ENCODE assay signal across 9 cellular contexts in the genomic region with DNA sequence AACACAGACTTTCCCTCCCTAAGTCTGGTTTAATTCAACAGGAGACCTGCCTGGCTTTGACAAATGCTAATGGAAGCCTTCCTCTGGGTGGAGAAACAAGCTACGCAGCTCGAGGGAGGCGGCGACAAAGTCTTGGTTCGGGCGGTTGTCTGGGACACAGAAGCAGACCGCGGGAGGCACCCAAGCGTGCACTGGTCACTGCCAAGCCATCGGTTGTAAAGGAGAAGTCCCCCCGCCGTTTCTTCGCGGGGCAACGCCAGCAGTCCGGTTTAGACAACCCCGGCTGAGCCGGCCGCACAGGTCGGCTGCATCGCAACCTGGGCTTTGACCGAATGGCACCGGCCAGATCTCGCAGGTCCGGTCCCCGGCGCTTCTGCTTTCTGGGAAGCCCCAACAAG. TPM values are rescaled to one million over a fixed set of nuclear protein-coding genes. Genes with fewer than 3 reads are reported as not detected.
DNase-seq lines count a peak whose midpoint lies in the region; ATAC-seq and TF ChIP-seq lines count a peak whose summit lies in the region.
"Had no signal": no experiment of that assay in that cellular context is flagged by ENCODE, and none has a peak within 500 bp of the region (broad histone marks: within the 10 kb centered on the region; RNA-seq: fewer than 3 reads in every experiment).

No MANE protein-coding gene starts in this region.

- H3K9me2 ChIP-seq in Karpas-422 (replicated peaks; ENCODE audit: insufficient read depth, low read length), result no peaks in the 10 kb centered on the region

- H3K4me3 Mint-ChIP-seq in activated T-helper 2 cell treated with anti-CD3 and anti-CD28 coated beads, Interferon-gamma antibody, Interleukin-2, Interleukin-4, amounts not matched to agents 10 μg/mL and 5 μg/mL and 100 μg/mL, durations not matched to agents 14 hours and 24 hours and 36 hours (ENCODE audit: low read depth), result peak overlapping the region; percentile 85
- peak overlapping the region; percentile 92 for H3K4me3 Mint-ChIP-seq in neural progenitor cell

- H3K9ac ChIP-seq in Karpas-422 (ENCODE audit: low read length) (peak overlapping the region; percentile 97), neural progenitor cell (peak overlapping the region; percentile 96)

- peaks cover 44% of the 10 kb centered on the region for H3K4me1 Mint-ChIP-seq in activated T-helper 2 cell treated with anti-CD3 and anti-CD28 coated beads, Interferon-gamma antibody, Interleukin-2, Interleukin-4, amounts not matched to agents 10 μg/mL and 5 μg/mL and 100 μg/mL, durations not matched to agents 14 hours and 24 hours and 36 hours (ENCODE audit: low read depth)
- peaks cover 40% of the 10 kb centered on the region for H3K4me1 Mint-ChIP-seq in neural progenitor cell

- ATAC-seq in GM21723 (IDR thresholded peaks at IDR 0.05; ENCODE audit: unreplicated experiment) (peak; percentile 23), gastroesophageal sphincter (no peak), aorta (ENCODE audit: low FRiP score) (peak; percentile 22)

- H3K27ac Mint-ChIP-seq in activated T-helper 2 cell treated with anti-CD3 and anti-CD28 coated beads, Interferon-gamma antibody, Interleukin-2, Interleukin-4, amounts not matched to agents 10 μg/mL and 5 μg/mL and 100 μg/mL, durations not matched to agents 14 hours and 24 hours and 36 hours, result peak overlapping the region; percentile 68
- no peak overlapping the region for H3K27ac Mint-ChIP-seq in neural progenitor cell

- H2AFZ ChIP-seq in Karpas-422 (ENCODE audit: low read length) (no peak overlapping the region), neural progenitor cell (replicated peaks) (peak overlapping the region; percentile 68)

- TF ChIP-seq POLR2A in gastroesophageal sphincter (IDR thresholded peaks at IDR 0.05), result peak in 1 of 2 donors; percentile 12

- peaks cover 53% of the 10 kb centered on the region for H3K36me3 Mint-ChIP-seq in activated T-helper 2 cell treated with anti-CD3 and anti-CD28 coated beads, Interferon-gamma antibody, Interleukin-2, Interleukin-4, amounts not matched to agents 10 μg/mL and 5 μg/mL and 100 μg/mL, durations not matched to agents 14 hours and 24 hours and 36 hours (ENCODE audit: low read depth)
- H3K36me3 Mint-ChIP-seq in neural progenitor cell, result peaks cover 8% of the 10 kb centered on the region

- TF ChIP-seq CTCF in gastroesophageal sphincter (IDR thresholded peaks at IDR 0.05) (no peak), neural progenitor cell (IDR thresholded peaks at IDR 0.05) (no peak)

- no peak for TF ChIP-seq EP300 in gastroesophageal sphincter (IDR thresholded peaks at IDR 0.05)

- DNase-seq in GM03348 (ENCODE audit: low spot score) (peak; percentile 64), Karpas-422 (peak; percentile 64), neural progenitor cell (ENCODE audit: low spot score) (peak; percentile 72), aorta (peak; percentile 73 to 87), NCI-H1105 treated with DMSO at 0.1 percent for 48 hours (lab: John Stamatoyannopoulos, UW) (no peak)
- DNase-seq in activated T-helper 2 cell treated with anti-CD3 and anti-CD28 coated beads, Interferon-gamma antibody, Interleukin-2, Interleukin-4, amounts not matched to agents 10 μg/mL and 5 μg/mL and 100 μg/mL, durations not matched to agents 14 hours and 24 hours and 36 hours (ENCODE audit: low spot score), result peak; percentile 29

- peaks cover 33% of the 10 kb centered on the region for H3K4me1 ChIP-seq in Karpas-422 (ENCODE audit: low read length)
- peaks cover 5 to 58% (median 30%) of the 10 kb centered on the region in 3 donors for H3K4me1 ChIP-seq in gastroesophageal sphincter
- H3K4me1 ChIP-seq in neural progenitor cell, result peaks cover 27% of the 10 kb centered on the region
- no peaks in the 10 kb centered on the region for H3K4me1 ChIP-seq in aorta (ENCODE audit: control insufficient read depth in 1 of 2, insufficient read depth in 2 of 2, low read length in 2 of 2)

- H3K27me3 ChIP-seq in Karpas-422 (ENCODE audit: low read length) (no peaks in the 10 kb centered on the region), gastroesophageal sphincter (no peaks in the 10 kb centered on the region), neural progenitor cell (no peaks in the 10 kb centered on the region), aorta (ENCODE audit: control insufficient read depth in 1 of 2, insufficient read depth in 2 of 2, low read length in 1 of 2) (no peaks in the 10 kb centered on the region)

- intact Hi-C loops in activated T-helper 2 cell treated with anti-CD3 and anti-CD28 coated beads, Interferon-gamma antibody, Interleukin-2, Interleukin-4, amounts not matched to agents 10 μg/mL and 5 μg/mL and 100 μg/mL, durations not matched to agents 14 hours and 24 hours and 36 hours (cut with micrococcal nuclease), result loop anchor here (2.0 to 10.0 kb wide), 3 partner anchors 44 to 248 kb away; partner anchors contain the start of genes EEF2KMT, ROGDI and SEC14L5
- intact Hi-C loops in aorta (cut with DNase I), result loop anchor here (1.0 to 5.0 kb wide), 3 partner anchors 96 to 186 kb away; partner anchors contain the start of gene NAGPA (in 1 of the 2)

- H3K79me2 ChIP-seq in Karpas-422 (ENCODE audit: low read length), result peaks cover 82% of the 10 kb centered on the region
- peaks cover 80% of the 10 kb centered on the region for H3K79me2 ChIP-seq in neural progenitor cell (ENCODE audit: low read depth)

- WGBS in gastroesophageal sphincter (ENCODE audit: low coverage in 1 of 2), 2 donors, result 0% methylated on average over 1 to 10 of the region's 27 CpGs
- WGBS in aorta, 2 donors, result 0 to 1% methylated on average over 27 of the region's 27 CpGs

- H3F3A ChIP-seq in neural progenitor cell (ENCODE audit: low read depth), result peaks cover 25% of the 10 kb centered on the region

- H3K9me3 ChIP-seq in Karpas-422 (ENCODE audit: low read length), result no peaks in the 10 kb centered on the region
- no peaks in the 10 kb centered on the region for H3K9me3 ChIP-seq in gastroesophageal sphincter
- H3K9me3 ChIP-seq in neural progenitor cell (ENCODE audit: low read depth), result no peaks in the 10 kb centered on the region
- no peaks in the 10 kb centered on the region for H3K9me3 ChIP-seq in aorta (ENCODE audit: control insufficient read depth, low read length)

- H3K9me3 Mint-ChIP-seq in activated T-helper 2 cell treated with anti-CD3 and anti-CD28 coated beads, Interferon-gamma antibody, Interleukin-2, Interleukin-4, amounts not matched to agents 10 μg/mL and 5 μg/mL and 100 μg/mL, durations not matched to agents 14 hours and 24 hours and 36 hours, result no peaks in the 10 kb centered on the region
- no peaks in the 10 kb centered on the region for H3K9me3 Mint-ChIP-seq in neural progenitor cell

- peaks cover 37% of the 10 kb centered on the region for H4K20me1 ChIP-seq in Karpas-422 (ENCODE audit: insufficient read depth, low read depth, low read length)
- peaks cover 52% of the 10 kb centered on the region for H4K20me1 ChIP-seq in neural progenitor cell (ENCODE audit: low read depth)

- H3K4me2 ChIP-seq in Karpas-422 (ENCODE audit: low read depth, low read length, poor library complexity, severe bottlenecking) (peak overlapping the region; percentile 79), neural progenitor cell (peak overlapping the region; percentile 77)

- no peaks in the 10 kb centered on the region for H3K27me3 Mint-ChIP-seq in activated T-helper 2 cell treated with anti-CD3 and anti-CD28 coated beads, Interferon-gamma antibody, Interleukin-2, Interleukin-4, amounts not matched to agents 10 μg/mL and 5 μg/mL and 100 μg/mL, durations not matched to agents 14 hours and 24 hours and 36 hours (ENCODE audit: low read depth)
- H3K27me3 Mint-ChIP-seq in neural progenitor cell (ENCODE audit: insufficient read depth, low read depth), result no peaks in the 10 kb centered on the region

- H3K36me3 ChIP-seq in Karpas-422 (ENCODE audit: insufficient read depth, low read length), result peaks cover 20% of the 10 kb centered on the region
- peaks cover 0 to 42% of the 10 kb centered on the region in 2 donors for H3K36me3 ChIP-seq in gastroesophageal sphincter
- H3K36me3 ChIP-seq in neural progenitor cell, result peaks cover 9% of the 10 kb centered on the region
- peaks cover 1 to 3% of the 10 kb centered on the region in 2 donors for H3K36me3 ChIP-seq in aorta (ENCODE audit: control insufficient read depth in 1 of 2, insufficient read depth in 2 of 2, low read length in 1 of 2)

- peak overlapping the region; percentile 82 for H3K4me3 ChIP-seq in Karpas-422 (ENCODE audit: low read length)
- H3K4me3 ChIP-seq in gastroesophageal sphincter, result peak overlapping the region; percentile 74 to 85
- H3K4me3 ChIP-seq in neural progenitor cell, result peak overlapping the region; percentile 91
- peak overlapping the region; percentile 70 to 72 for H3K4me3 ChIP-seq in aorta (ENCODE audit: low read length in 2 of 2)

- H3K27ac ChIP-seq in Karpas-422 (ENCODE audit: low read length), result peak overlapping the region; percentile 41
- H3K27ac ChIP-seq in gastroesophageal sphincter, result peak overlapping the region; percentile 90 to 99 (median 98)
- H3K27ac ChIP-seq in neural progenitor cell, result peak overlapping the region; percentile 68
- peak overlapping the region; percentile 61 to 87 for H3K27ac ChIP-seq in aorta (ENCODE audit: low read depth in 1 of 2, low read length in 2 of 2)

RNA-seq across cellular contexts. Expression of gene GLYR1, which starts 0.6 kb away (rescaled TPM):
- 23.4 and 45.8 TPM in 2 replicates for total RNA-seq in Karpas-422 (2014; rRNA removed; shearing (Covaris generic); ENCODE audit: low replicate concordance)
- 104 and 112 TPM in 2 replicates for total RNA-seq in activated T-helper 2 cell treated with anti-CD3 and anti-CD28 coated beads, Interferon-gamma antibody, Interleukin-2, Interleukin-4, amounts not matched to agents 10 μg/mL and 5 μg/mL and 100 μg/mL, durations not matched to agents 14 hours and 24 hours and 36 hours
- total RNA-seq in gastroesophageal sphincter (100 to 1,000 TPM in 2 of 4 donors, 10 to 100 TPM in 2; 86.0 to 129 (median 97.0) TPM), neural progenitor cell (ENCODE audit: low replicate concordance) (53.0 and 57.0 TPM in 2 replicates), aorta (10 to 100 TPM; 70.2 to 73.2 TPM)
- polyA plus RNA-seq in aorta, result 10 to 100 TPM; 33.3 to 47.7 TPM

RNA-seq across cellular contexts. Expression of gene UBN1, which starts 0.8 kb away (rescaled TPM):
- total RNA-seq in Karpas-422 (2014; rRNA removed; shearing (Covaris generic); ENCODE audit: low replicate concordance), result 21.7 and 27.3 TPM in 2 replicates
- 33.8 and 34.2 TPM in 2 replicates for total RNA-seq in activated T-helper 2 cell treated with anti-CD3 and anti-CD28 coated beads, Interferon-gamma antibody, Interleukin-2, Interleukin-4, amounts not matched to agents 10 μg/mL and 5 μg/mL and 100 μg/mL, durations not matched to agents 14 hours and 24 hours and 36 hours
- total RNA-seq in gastroesophageal sphincter (10 to 100 TPM; 22.8 to 46.2 (median 28.0) TPM), neural progenitor cell (ENCODE audit: low replicate concordance) (28.4 and 32.7 TPM in 2 replicates), aorta (10 to 100 TPM; 23.0 to 33.2 TPM)
- polyA plus RNA-seq in aorta, result 1 to 10 TPM; 7.8 to 8.1 TPM

RNA-seq across cellular contexts. Expression of gene ROGDI, which starts 44.1 kb away (rescaled TPM):
- total RNA-seq in Karpas-422 (2014; rRNA removed; shearing (Covaris generic); ENCODE audit: low replicate concordance), result 9.4 and 28.4 TPM in 2 replicates
- 5.1 and 5.5 TPM in 2 replicates for total RNA-seq in activated T-helper 2 cell treated with anti-CD3 and anti-CD28 coated beads, Interferon-gamma antibody, Interleukin-2, Interleukin-4, amounts not matched to agents 10 μg/mL and 5 μg/mL and 100 μg/mL, durations not matched to agents 14 hours and 24 hours and 36 hours
- total RNA-seq in gastroesophageal sphincter (10 to 100 TPM; 37.6 to 85.9 (median 62.6) TPM), neural progenitor cell (ENCODE audit: low replicate concordance) (22.2 and 49.3 TPM in 2 replicates), aorta (10 to 100 TPM; 11.4 to 14.8 TPM)
- polyA plus RNA-seq in aorta, result 10 to 100 TPM; 23.8 to 42.9 TPM

RNA-seq across cellular contexts. Expression of gene SMIM22, which starts 51.3 kb away (rescaled TPM):
- not detected in 2 replicates for total RNA-seq in Karpas-422 (2014; rRNA removed; shearing (Covaris generic); ENCODE audit: low replicate concordance)
- total RNA-seq in activated T-helper 2 cell treated with anti-CD3 and anti-CD28 coated beads, Interferon-gamma antibody, Interleukin-2, Interleukin-4, amounts not matched to agents 10 μg/mL and 5 μg/mL and 100 μg/mL, durations not matched to agents 14 hours and 24 hours and 36 hours, result not detected in 2 replicates
- total RNA-seq in gastroesophageal sphincter, result not detected
- not detected in 2 replicates for total RNA-seq in neural progenitor cell (ENCODE audit: low replicate concordance)
- not detected for total RNA-seq in aorta
- polyA plus RNA-seq in aorta, result 10 to 100 TPM in 1 of 2 donors, under 1 TPM in 1; 0.51 to 97.9 TPM
- total RNA-seq: glomerular endothelial cell had no signal

RNA-seq across cellular contexts. Expression of gene SEPTIN12, which starts 58.4 kb away (rescaled TPM):
- not detected in 2 replicates for total RNA-seq in Karpas-422 (2014; rRNA removed; shearing (Covaris generic); ENCODE audit: low replicate concordance)
- not detected in 2 replicates for total RNA-seq in activated T-helper 2 cell treated with anti-CD3 and anti-CD28 coated beads, Interferon-gamma antibody, Interleukin-2, Interleukin-4, amounts not matched to agents 10 μg/mL and 5 μg/mL and 100 μg/mL, durations not matched to agents 14 hours and 24 hours and 36 hours
- total RNA-seq in gastroesophageal sphincter, result not detected
- total RNA-seq in neural progenitor cell (ENCODE audit: low replicate concordance), result not detected in 2 replicates
- total RNA-seq in aorta, result not detected
- polyA plus RNA-seq in aorta, result not detected
- total RNA-seq: glomerular endothelial cell had no signal

Comparison
In these comparisons a context has a peak if more than half of its experiments do, and no peak if none do; other contexts are left out.
1. H3K27ac ChIP-seq: peak in every context shown above with its lines; median percentile 98 in gastroesophageal sphincter; 74 in aorta; 68 in neural progenitor cell; 41 in Karpas-422.